1 cellular context compared by ENCODE assay signal in genomic region chr3:193712938-193713337, GRCh38.
TF ChIP-seq lines count a peak whose summit lies in the region.

No MANE protein-coding gene starts in this region.

TF ChIP-seq in HepG2, 621 proteins besides CTCF, POLR2A, EP300 and RAD21:
- no peak for TF ChIP-seq ZBTB40 (IDR thresholded peaks at IDR 0.05)
- TF ChIP-seq ZBTB40 (CRISPR knock-in tag; IDR thresholded peaks at IDR 0.05) = no peak
- TF ChIP-seq LBX2 (CRISPR knock-in tag; IDR thresholded peaks at IDR 0.05; ENCODE audit: borderline replicate concordance) = no peak
- peak; percentile 27 for TF ChIP-seq ZNF18 (CRISPR knock-in tag; IDR thresholded peaks at IDR 0.05; ENCODE audit: insufficient replicate concordance)
- 0 out of 2 replicates have a peak, but pooled peaks have one; percentile 52 for TF ChIP-seq ELF4 (CRISPR knock-in tag; IDR thresholded peaks at IDR 0.05; ENCODE audit: borderline replicate concordance)
- peak; percentile 91 for TF ChIP-seq ZNF121 (CRISPR knock-in tag; IDR thresholded peaks at IDR 0.05)
